20 cellular contexts compared by ENCODE assay signal in the genomic region with DNA sequence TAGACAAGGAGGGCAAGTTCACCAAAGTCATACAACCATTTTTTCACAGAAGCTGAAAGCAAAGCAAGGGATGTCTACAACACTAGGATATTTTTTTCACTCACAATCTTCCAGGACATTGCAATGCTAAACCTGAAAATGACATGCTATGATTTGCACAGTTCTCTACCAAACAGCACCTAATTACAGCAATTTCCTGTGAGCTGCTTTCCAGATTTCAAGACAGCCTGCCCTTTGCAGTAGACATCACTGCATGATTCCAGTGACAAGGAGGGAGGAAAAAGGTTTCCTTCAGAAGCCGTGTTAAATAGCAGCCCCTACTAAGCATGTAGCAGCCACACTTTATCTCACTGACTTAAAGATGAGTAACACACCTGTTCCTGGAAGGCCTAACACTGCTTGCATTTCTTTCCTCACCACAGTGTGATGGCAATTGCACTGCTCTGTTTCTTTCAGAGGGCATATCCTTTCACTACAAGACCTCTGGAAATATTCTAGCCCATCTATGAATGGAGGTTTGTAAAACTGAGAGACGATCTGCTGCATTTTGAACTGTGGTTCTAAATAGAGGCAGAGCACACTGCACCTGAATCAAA.
DNase-seq lines count a peak whose midpoint lies in the region; ATAC-seq, FAIRE-seq and TF ChIP-seq lines count a peak whose summit lies in the region.
"Had no signal": no experiment of that assay in that cellular context is flagged by ENCODE, and none has a peak within 500 bp of the region (broad histone marks: within the 10 kb centered on the region; RNA-seq: fewer than 3 reads in every experiment).

No MANE protein-coding gene starts in this region.

- no peak for FAIRE-seq in H1 (lab: Jason Lieb, UNC)

- H2BK120ac ChIP-seq in H1 (replicated peaks; ENCODE audit: low read depth, low read length): no peak overlapping the region

- intact Hi-C loops in tibial artery (cut with DNase I; ENCODE audit: low total_unique reads): no loop called here

- no peak overlapping the region for H3K56ac ChIP-seq in H1 (replicated peaks; ENCODE audit: insufficient read length, low read depth, low read length)

- no peak for TF ChIP-seq EP300 in H1 (IDR thresholded peaks at IDR 0.05; ENCODE audit: borderline replicate concordance in 1 of 2, low read depth in 2 of 2, low read length in 2 of 2)

- H4K91ac ChIP-seq in H1 (replicated peaks; ENCODE audit: insufficient read length, low read length): no peak overlapping the region

- no peak overlapping the region for H3K18ac ChIP-seq in H1 (ENCODE audit: extremely low read depth, low read length)

- no peaks in the 10 kb centered on the region for H3K9me3 ChIP-seq in H1 (ENCODE audit: insufficient read depth in 2 of 2, low read depth in 1 of 2, low read length in 1 of 2)
- no peaks in the 10 kb centered on the region for H3K9me3 ChIP-seq in tibial artery

- H3K23me2 ChIP-seq in H1 (ENCODE audit: low read depth, low read length): no peaks in the 10 kb centered on the region

- H2AK5ac ChIP-seq in H1 (ENCODE audit: low read depth, low read length): no peak overlapping the region

- no peak overlapping the region for H3K14ac ChIP-seq in H1 (ENCODE audit: insufficient read length)

- H3K79me1 ChIP-seq in H1 (ENCODE audit: low read depth, low read length): no peaks in the 10 kb centered on the region

- H3K27me3 ChIP-seq in H1 (replicated peaks in 1 of 4; ENCODE audit: control insufficient read depth in 3 of 4, extremely low read depth in 1 of 4, insufficient read depth in 3 of 4, low read length in 3 of 4): no peaks in the 10 kb centered on the region
- H3K27me3 ChIP-seq in tibial artery: no peaks in the 10 kb centered on the region

- peak overlapping the region; percentile 30; the same call in 1 of the 2 replicates for H2AFZ ChIP-seq in H1 (ENCODE audit: low read length)

- TF ChIP-seq POLR2A in H1 (IDR thresholded peaks at IDR 0.05; ENCODE audit: control extremely low read depth in 1 of 2, low read depth in 2 of 2, low read length in 2 of 2): no peak

- H4K20me1 ChIP-seq in H1 (replicated peaks in 1 of 2; ENCODE audit: control insufficient read depth in 1 of 2, insufficient read depth in 2 of 2, low read length in 2 of 2): no peaks in the 10 kb centered on the region

- CTCF ChIA-PET in H1 (lab: Charles Lee; ENCODE audit: partially characterized antibody): interaction anchor here (0.6 to 0.9 kb wide), 2 partner anchors 9 to 11 kb away, joined by 3 read pairs; no protein-coding TSS in a partner anchor

- H3K9ac ChIP-seq in H1 (replicated peaks in 1 of 4; ENCODE audit: extremely low read depth in 1 of 4, low read depth in 3 of 4, low read length in 3 of 4): no peak overlapping the region

- H3K79me2 ChIP-seq in H1 (ENCODE audit: control insufficient read depth in 1 of 2, insufficient read depth in 2 of 2, low read length in 2 of 2): no peaks in the 10 kb centered on the region

- H4K5ac ChIP-seq in H1 (ENCODE audit: insufficient read length, low read depth, low read length): no peak overlapping the region

- H3K4ac ChIP-seq in H1 (replicated peaks; ENCODE audit: insufficient read length, low read depth, low read length): no peak overlapping the region

- H2BK15ac ChIP-seq in H1 (ENCODE audit: low read length): no peak overlapping the region

- H4K8ac ChIP-seq in H1 (ENCODE audit: extremely low read depth, insufficient read depth, low read length): no peak overlapping the region

- POLR2A ChIA-PET in H1 (lab: Charles Lee; ENCODE audit: partially characterized antibody): no interaction called here

- H3K36me3 ChIP-seq in H1 (ENCODE audit: control insufficient read depth in 2 of 4, insufficient read depth in 4 of 4, low read length in 3 of 4) (no peaks in the 10 kb centered on the region), tibial artery (no peaks in the 10 kb centered on the region)

- H2BK12ac ChIP-seq in H1 (ENCODE audit: low read depth, low read length): no peak overlapping the region

- no peak overlapping the region for H3K23ac ChIP-seq in H1 (ENCODE audit: insufficient read length)

- WGBS in H1 (ENCODE audit: extremely low coverage in 1 of 2, insufficient coverage in 1 of 2, insufficient read length in 1 of 2, insufficient replicate concordance in 2 of 2, low coverage in 1 of 2, low lambda C conversion rate in 2 of 2, missing lambda C conversion rate in 1 of 2), 2 experiments: 88% methylated on average over 2 of the region's 2 CpGs; no CpG with 5 or more reads in 1 of the 2 experiments

- no peak for DNase-seq in H1 (ENCODE audit: low read depth in 1 of 2, low spot score in 2 of 2)
- DNase-seq in occipital lobe (lab: John Stamatoyannopoulos, UW): no peak
- no peak for DNase-seq in activated CD4-positive, alpha-beta T cell treated with anti-CD3 and anti-CD28 coated beads for 1 hour
- no peak for DNase-seq in DMS 273 treated with DMSO at 0.1 percent for 48 hours (lab: John Stamatoyannopoulos, UW)
- no peak for DNase-seq in tibial artery
- DNase-seq: amygdala; caudate nucleus; CD8-positive, alpha-beta T cell; DND-41; H9; naive thymus-derived CD8-positive, alpha-beta T cell; NCI-H2081 treated with DMSO at 0.1 percent for 48 hours; NCI-H510A treated with DMSO at 0.1 percent for 48 hours; posterior cingulate gyrus; stimulated activated naive CD8-positive, alpha-beta T cell treated with anti-CD3 and anti-CD28 coated beads, Interleukin-15, Interleukin-2, amounts not matched to agents 100 U/mL and 50 U/mL, for 24 hours; SW 1271; trophoblast cell had no signal

- TF ChIP-seq CTCF in H1 (IDR thresholded peaks at IDR 0.05; ENCODE audit: control extremely low read depth in 1 of 3, insufficient read depth in 1 of 3, low read depth in 1 of 3, low read length in 3 of 3) (no peak), tibial artery (IDR thresholded peaks at IDR 0.05) (no peak)

- TF ChIP-seq RAD21 in H1 (IDR thresholded peaks at IDR 0.05 in 1 of 2, conservative IDR thresholded peaks at IDR 0.05 in 1 of 2; ENCODE audit: low read depth in 2 of 2, low read length in 2 of 2): no peak

- no peak overlapping the region for H2BK20ac ChIP-seq in H1 (ENCODE audit: low read length)

- no peak overlapping the region for H2BK5ac ChIP-seq in H1 (ENCODE audit: low read depth, low read length)

- H3K4me3 ChIP-seq in H1 (ENCODE audit: extremely low read depth in 1 of 4, insufficient read depth in 2 of 4, low read depth in 3 of 4, low read length in 4 of 4) (no peak overlapping the region), tibial artery (no peak overlapping the region)

- H3K27ac ChIP-seq in H1 (ENCODE audit: low read depth, low read length) (no peak overlapping the region), tibial artery (no peak overlapping the region)

- H3K4me1 ChIP-seq in H1 (replicated peaks in 1 of 4; ENCODE audit: control insufficient read depth in 3 of 4, insufficient read depth in 4 of 4, low read length in 3 of 4): peaks cover 0 to 7% (median 4%) of the 10 kb centered on the region in 4 experiments; a peak in 4 of 7 replicates
- no peaks in the 10 kb centered on the region for H3K4me1 ChIP-seq in tibial artery

- ATAC-seq in GM18870 (IDR thresholded peaks at IDR 0.05; ENCODE audit: unreplicated experiment) (peak; percentile 43), GM21367 (IDR thresholded peaks at IDR 0.05; ENCODE audit: unreplicated experiment) (peak; percentile 40), HG02798 (IDR thresholded peaks at IDR 0.05; ENCODE audit: poor library complexity, unreplicated experiment) (peak; percentile 46)
- ATAC-seq: CD8-positive, alpha-beta T cell; naive thymus-derived CD8-positive, alpha-beta T cell; stimulated activated naive CD8-positive, alpha-beta T cell treated with anti-CD3 and anti-CD28 coated beads, Interleukin-15, Interleukin-2, amounts not matched to agents 100 U/mL and 50 U/mL, for 24 hours had no signal

- H3K4me2 ChIP-seq in H1 (ENCODE audit: insufficient read depth in 1 of 2, low read depth in 2 of 2, low read length in 2 of 2): no peak overlapping the region

TF ChIP-seq in H1, 55 proteins besides CTCF, POLR2A, EP300 and RAD21 (continues in another document):
- TF ChIP-seq MAFK (IDR thresholded peaks at IDR 0.05; ENCODE audit: low read depth, low read length) (no peak), TCF12 (IDR thresholded peaks at IDR 0.05; ENCODE audit: low read depth, low read length) (no peak), BRCA1 (IDR thresholded peaks at IDR 0.05; ENCODE audit: low read depth, low read length) (no peak), BCL11A (IDR thresholded peaks at IDR 0.05; ENCODE audit: low read depth in 2 of 2, low read length in 2 of 2) (no peak), SIN3A (conservative IDR thresholded peaks at IDR 0.05 in 1 of 2, IDR thresholded peaks at IDR 0.05 in 1 of 2; ENCODE audit: low read depth in 1 of 2, low read length in 2 of 2) (no peak), RNF2 (IDR thresholded peaks at IDR 0.05; ENCODE audit: borderline replicate concordance, low read depth, low read length, missing control alignments, poor library complexity, severe bottlenecking) (no peak)
- TF ChIP-seq, protein P1, sequence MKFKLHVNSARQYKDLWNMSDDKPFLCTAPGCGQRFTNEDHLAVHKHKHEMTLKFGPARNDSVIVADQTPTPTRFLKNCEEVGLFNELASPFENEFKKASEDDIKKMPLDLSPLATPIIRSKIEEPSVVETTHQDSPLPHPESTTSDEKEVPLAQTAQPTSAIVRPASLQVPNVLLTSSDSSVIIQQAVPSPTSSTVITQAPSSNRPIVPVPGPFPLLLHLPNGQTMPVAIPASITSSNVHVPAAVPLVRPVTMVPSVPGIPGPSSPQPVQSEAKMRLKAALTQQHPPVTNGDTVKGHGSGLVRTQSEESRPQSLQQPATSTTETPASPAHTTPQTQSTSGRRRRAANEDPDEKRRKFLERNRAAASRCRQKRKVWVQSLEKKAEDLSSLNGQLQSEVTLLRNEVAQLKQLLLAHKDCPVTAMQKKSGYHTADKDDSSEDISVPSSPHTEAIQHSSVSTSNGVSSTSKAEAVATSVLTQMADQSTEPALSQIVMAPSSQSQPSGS (IDR thresholded peaks at IDR 0.05; ENCODE audit: low read length): no peak
- TF ChIP-seq, protein P2, sequence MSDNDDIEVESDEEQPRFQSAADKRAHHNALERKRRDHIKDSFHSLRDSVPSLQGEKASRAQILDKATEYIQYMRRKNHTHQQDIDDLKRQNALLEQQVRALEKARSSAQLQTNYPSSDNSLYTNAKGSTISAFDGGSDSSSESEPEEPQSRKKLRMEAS (IDR thresholded peaks at IDR 0.05): no peak
